9 cellular contexts compared by ENCODE assay signal in genomic region chr17:40310882-40311391, GRCh38. TPM values are rescaled to one million over a fixed set of nuclear protein-coding genes. Genes with fewer than 3 reads are reported as not detected.
A peak's percentile ranks its signal among the peaks of the same experiment; 100 is the strongest.
DNase-seq lines count a peak whose midpoint lies in the region; ATAC-seq, FAIRE-seq and TF ChIP-seq lines count a peak whose summit lies in the region.
"Had no signal": no experiment of that assay in that cellular context is flagged by ENCODE, and none has a peak within 500 bp of the region (broad histone marks: within the 10 kb centered on the region; RNA-seq: fewer than 3 reads in every experiment).

No MANE protein-coding gene starts in this region.

- TF ChIP-seq CTCF in left ventricle myocardium inferior (IDR thresholded peaks at IDR 0.05; ENCODE audit: borderline replicate concordance) = no peak

- ATAC-seq in T-helper 17 cell (peak; percentile 30), GM19452 (IDR thresholded peaks at IDR 0.05; ENCODE audit: unreplicated experiment) (no peak), GM19463 (IDR thresholded peaks at IDR 0.05; ENCODE audit: unreplicated experiment) (no peak), left lobe of liver (no peak)

- H3K27me3 ChIP-seq in left ventricle myocardium inferior (ENCODE audit: low read depth) (no peaks in the 10 kb centered on the region), skeletal muscle satellite cell (ENCODE audit: control insufficient read depth, insufficient read depth, low read length) (no peaks in the 10 kb centered on the region)

- H3K36me3 Mint-ChIP-seq in T-helper 17 cell (ENCODE audit: low read depth) = no peaks in the 10 kb centered on the region

- no peaks in the 10 kb centered on the region for H3K9me3 ChIP-seq in T-helper 17 cell (ENCODE audit: control insufficient read depth, low read length, poor library complexity, severe bottlenecking)
- no peaks in the 10 kb centered on the region for H3K9me3 ChIP-seq in left ventricle myocardium inferior (replicated peaks)
- no peaks in the 10 kb centered on the region for H3K9me3 ChIP-seq in skeletal muscle satellite cell (replicated peaks; ENCODE audit: low read length)

- peak overlapping the region; percentile 67 for H3K4me2 ChIP-seq in skeletal muscle satellite cell (ENCODE audit: low read length)

- no peak overlapping the region for H3K4me3 Mint-ChIP-seq in T-helper 17 cell

- peaks cover 98% of the 10 kb centered on the region for H3K4me1 ChIP-seq in left ventricle myocardium inferior
- peaks cover 83% of the 10 kb centered on the region for H3K4me1 ChIP-seq in skeletal muscle satellite cell (ENCODE audit: control insufficient read depth, insufficient read depth, low read length)

- no peak for DNase-seq in GM18507 (ENCODE audit: extremely low spot score, insufficient read length, low read depth)
- DNase-seq in T-helper 17 cell = no peak
- peak; percentile 61 for DNase-seq in left ventricle myocardium inferior
- no peak for DNase-seq in germinal center (ENCODE audit: low spot score)
- DNase-seq in left lobe of liver (ENCODE audit: low spot score) = no peak

- no peaks in the 10 kb centered on the region for H3K27me3 Mint-ChIP-seq in T-helper 17 cell

- peak; percentile 44 for FAIRE-seq in GM18507 (lab: Jason Lieb, UNC)
- FAIRE-seq: bronchial epithelial cell had no signal

- intact Hi-C loops in left ventricle myocardium inferior (cut with micrococcal nuclease) = no loop called here

- peak overlapping the region; percentile 48 for H3K9ac ChIP-seq in skeletal muscle satellite cell (ENCODE audit: low read depth, low read length)

- peaks cover 41% of the 10 kb centered on the region for H3K4me1 Mint-ChIP-seq in T-helper 17 cell

- H3K36me3 ChIP-seq in left ventricle myocardium inferior = no peaks in the 10 kb centered on the region
- H3K36me3 ChIP-seq in skeletal muscle satellite cell (ENCODE audit: insufficient read depth, low read length) = no peaks in the 10 kb centered on the region

- no peak overlapping the region for H3K4me3 ChIP-seq in left ventricle myocardium inferior
- H3K4me3 ChIP-seq in skeletal muscle satellite cell (ENCODE audit: low read length) = no peak overlapping the region

- H3K27ac ChIP-seq in left ventricle myocardium inferior (replicated peaks) = peak overlapping the region; percentile 90

- H3K27ac Mint-ChIP-seq in T-helper 17 cell = peak overlapping the region; percentile 71

RNA-seq across cellular contexts. Expression of gene RARA, which starts 2.0 kb away (rescaled TPM):
- total RNA-seq in T-helper 17 cell = 100 to 1,000 TPM in 1 of 2 donors, 10 to 100 TPM in 1; 97.0 to 106 TPM
- total RNA-seq in left ventricle myocardium inferior = 17.1 TPM
- 11.2 and 17.0 TPM in 2 replicates for total RNA-seq in skeletal muscle satellite cell (2012; rRNA removed)
- 21.3 TPM for total RNA-seq in left lobe of liver

RNA-seq across cellular contexts. Expression of gene CDC6, which starts 23.3 kb away (rescaled TPM):
- 1 to 10 TPM; 1.2 to 2.7 TPM for total RNA-seq in T-helper 17 cell
- total RNA-seq in left ventricle myocardium inferior = 0.55 TPM
- 22.1 and 22.6 TPM in 2 replicates for total RNA-seq in skeletal muscle satellite cell (2012; rRNA removed)
- 1.5 TPM for total RNA-seq in left lobe of liver

RNA-seq across cellular contexts. Expression of gene GJD3, which starts 53.6 kb away (rescaled TPM):
- total RNA-seq in T-helper 17 cell = not detected
- total RNA-seq in left ventricle myocardium inferior = 0.88 TPM
- 0.22 and 0.25 TPM in 2 replicates for total RNA-seq in skeletal muscle satellite cell (2012; rRNA removed)
- 0.68 TPM for total RNA-seq in left lobe of liver
